25 cellular contexts compared by ENCODE assay signal in the genomic region with DNA sequence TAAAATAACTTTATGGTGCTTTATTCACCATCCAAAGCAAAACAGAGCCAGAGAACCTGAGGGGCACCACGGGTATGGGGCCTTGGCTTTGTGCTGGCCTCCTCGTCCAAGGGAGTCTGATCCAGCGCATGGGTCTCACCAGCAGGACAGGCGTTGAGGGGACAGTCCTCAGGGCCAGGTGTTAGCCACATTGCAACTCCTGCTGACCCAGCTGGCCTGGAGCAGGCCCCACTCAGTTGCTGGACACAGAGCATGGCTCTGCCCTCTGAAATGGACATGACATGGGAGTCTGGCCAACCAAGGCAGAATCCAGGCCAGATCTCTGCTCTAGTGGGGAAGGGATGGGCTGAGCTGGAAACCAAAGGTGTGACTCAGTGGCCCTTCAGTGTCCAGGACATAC.
"Had no signal": no experiment of that assay in that cellular context is flagged by ENCODE, and none has a peak within 500 bp of the region (broad histone marks: within the 10 kb centered on the region; RNA-seq: fewer than 3 reads in every experiment).

No MANE protein-coding gene starts in this region.

- H3K27me3 ChIP-seq: pancreas, right lobe of liver, stomach, thyroid gland, tibial nerve, upper lobe of left lung, vagina had no signal

- H3K4me3 ChIP-seq: pancreas, prostate gland, right lobe of liver, skin epidermis, smooth muscle cell, spleen, stomach, thoracic aorta, thyroid gland, tibial nerve, upper lobe of left lung, vagina had no signal

- ATAC-seq: naive thymus-derived CD8-positive, alpha-beta T cell; natural killer cell treated with Interleukin-12 subunit alpha and Interleukin-12 subunit beta and Interleukin-15 and Interleukin-18, amount 100 ng/mL, for 72 hours; right lobe of liver; stimulated activated effector memory CD8-positive, alpha-beta T cell treated with anti-CD3 and anti-CD28 coated beads, Interleukin-12 subunit alpha, Interleukin-12 subunit beta, amount 100 ng/mL, for 72 hours had no signal

- H3K9me3 ChIP-seq: neutrophil, pancreas, prostate gland, right lobe of liver, spleen, stomach, thoracic aorta, thyroid gland, tibial nerve, upper lobe of left lung, vagina had no signal

- H3K36me3 ChIP-seq: neutrophil, pancreas, prostate gland, right lobe of liver, spleen, thoracic aorta, thyroid gland, tibial nerve, upper lobe of left lung, vagina had no signal

- DNase-seq: naive thymus-derived CD8-positive, alpha-beta T cell; nephron progenitor cell; pancreas; retina; right lobe of liver; spleen; stimulated activated CD4-positive, alpha-beta T cell treated with anti-CD3 and anti-CD28 coated beads, Interleukin-12 subunit alpha, Interleukin-12 subunit beta, amount 100 ng/mL, for 4 hours; stimulated activated CD4-positive, alpha-beta T cell treated with anti-CD3 and anti-CD28 coated beads, Interleukin-1b, Interleukin-23, amount 100 ng/mL, for 48 hours; stimulated activated CD4-positive, alpha-beta T cell treated with anti-CD3 and anti-CD28 coated beads, Interleukin-2, amount 100 ng/mL, for 48 hours; stimulated activated CD4-positive, alpha-beta T cell treated with anti-CD3 and anti-CD28 coated beads, Interleukin-4, amount 100 ng/mL, for 24 hours; stimulated activated naive B cell treated with anti-CD40 and anti-IgM and Interleukin-4, amounts not matched to agents 10 μg/mL and 1 μg/mL and 100 μg/mL, for 72 hours; stimulated activated naive CD4-positive, alpha-beta T cell treated with Interleukin-2 at 50 U/mL for 16 hours; stomach; thyroid gland; trophoblast cell; upper lobe of left lung had no signal

- H3K4me1 ChIP-seq: pancreas, prostate gland, right lobe of liver, thyroid gland, vagina had no signal

- H3K27ac ChIP-seq: neutrophil, pancreas, prostate gland, right lobe of liver, skin epidermis, spleen, thoracic aorta, thyroid gland, tibial nerve, vagina had no signal
